9 cellular contexts compared by ENCODE assay signal in genomic region chr7:74012842-74013249, GRCh38. TPM values are rescaled to one million over a fixed set of nuclear protein-coding genes. Genes with fewer than 3 reads are reported as not detected.
DNase-seq lines count a peak whose midpoint lies in the region; ATAC-seq and TF ChIP-seq lines count a peak whose summit lies in the region.
"Had no signal": no experiment of that assay in that cellular context is flagged by ENCODE, and none has a peak within 500 bp of the region (broad histone marks: within the 10 kb centered on the region; RNA-seq: fewer than 3 reads in every experiment).

No MANE protein-coding gene starts in this region.

- H3K4me2 ChIP-seq in BLaER1 treated with 17β-estradiol and CSF1 and Interleukin-3, amounts not matched to agents 10 nM and 100 nM, result peak overlapping the region; percentile 72 to 95 (median 92)

- H3K4me3 ChIP-seq in BLaER1 treated with 17β-estradiol and CSF1 and Interleukin-3, amounts not matched to agents 10 nM and 100 nM, result peak overlapping the region in 2 of 10 experiments; percentile 3 to 26; a peak in 3 of 20 replicates
- no peak overlapping the region for H3K4me3 ChIP-seq in brain microvascular endothelial cell (ENCODE audit: low read depth, low read length)
- no peak overlapping the region for H3K4me3 ChIP-seq in dorsolateral prefrontal cortex

- in situ Hi-C loops in brain microvascular endothelial cell (cut with HindIII; ENCODE audit: low pct_ligation_motif_present, low sequenced_read_pairs), result no loop called here

- no peaks in the 10 kb centered on the region for H3K36me3 ChIP-seq in BLaER1 treated with 17β-estradiol and CSF1 and Interleukin-3, amounts not matched to agents 10 nM and 100 nM
- H3K36me3 ChIP-seq in brain microvascular endothelial cell (replicated peaks), result no peaks in the 10 kb centered on the region

- peak; percentile 46 for DNase-seq in brain microvascular endothelial cell
- no peak for DNase-seq in dorsolateral prefrontal cortex
- DNase-seq in SK-N-DZ (ENCODE audit: low spot score), result no peak
- no peak for DNase-seq in NCI-H446 treated with DMSO at 0.1 percent for 48 hours (lab: John Stamatoyannopoulos, UW)
- no peak for DNase-seq in NK-92 (lab: John Stamatoyannopoulos, UW; ENCODE audit: unreplicated experiment)
- DNase-seq: NCI-H510A treated with DMSO at 0.1 percent for 48 hours had no signal

- H3K27ac ChIP-seq in BLaER1 treated with 17β-estradiol and CSF1 and Interleukin-3, amounts not matched to agents 10 nM and 100 nM, result peak overlapping the region in 10 of 11 experiments; percentile 33 to 82 (median 66); a peak in 19 of 22 replicates
- H3K27ac ChIP-seq in brain microvascular endothelial cell (no peak overlapping the region), dorsolateral prefrontal cortex (peak overlapping the region in 2 of 59 donors; percentile 31 to 47)

- TF ChIP-seq CTCF in brain microvascular endothelial cell (IDR thresholded peaks at IDR 0.05; ENCODE audit: low read depth, low read length, missing control alignments) (no peak), dorsolateral prefrontal cortex (IDR thresholded peaks at IDR 0.05 in 54 of 56, conservative IDR thresholded peaks at IDR 0.05 in 2 of 56; ENCODE audit: low read depth in 1 of 56, partially characterized antibody in 56 of 56) (no peak)

- intact Hi-C loops in dorsolateral prefrontal cortex (cut with DNase I), result loop anchor here in 1 of 2 donors (10.0 kb wide), 1 partner anchor 118 kb away; no protein-coding TSS in a partner anchor

- no peaks in the 10 kb centered on the region for H3K27me3 ChIP-seq in BLaER1 treated with 17β-estradiol and CSF1 and Interleukin-3, amounts not matched to agents 10 nM and 100 nM
- H3K27me3 ChIP-seq in brain microvascular endothelial cell (replicated peaks) (no peaks in the 10 kb centered on the region), dorsolateral prefrontal cortex (no peaks in the 10 kb centered on the region)

- H3K4me1 ChIP-seq in BLaER1 treated with 17β-estradiol and CSF1 and Interleukin-3, amounts not matched to agents 10 nM and 100 nM, result peaks cover 26 to 43% (median 36%) of the 10 kb centered on the region in 10 experiments

- H3K9me3 ChIP-seq in BLaER1 treated with 17β-estradiol and CSF1 and Interleukin-3, amounts not matched to agents 10 nM and 100 nM (replicated peaks in 1 of 11), result no peaks in the 10 kb centered on the region

- H4K20me1 ChIP-seq in BLaER1 treated with 17β-estradiol and CSF1 and Interleukin-3, amounts not matched to agents 10 nM and 100 nM, result no peaks in the 10 kb centered on the region

- H3K9ac ChIP-seq in BLaER1 treated with 17β-estradiol and CSF1 and Interleukin-3, amounts not matched to agents 10 nM and 100 nM, result peak overlapping the region; percentile 31 to 77 (median 64)

- peak; percentile 91 for ATAC-seq in GM19438 (IDR thresholded peaks at IDR 0.05; ENCODE audit: low read depth, unreplicated experiment)
- ATAC-seq in HG03135 (IDR thresholded peaks at IDR 0.05; ENCODE audit: unreplicated experiment), result peak; percentile 95

RNA-seq across cellular contexts. Expression of gene ELN, which starts 15.1 kb away (rescaled TPM):
- total RNA-seq in dorsolateral prefrontal cortex, result 10 to 100 TPM in 117 of 120 experiments, 1 to 10 TPM in 3; 8.1 to 58.9 (median 19.5) TPM
- polyA plus RNA-seq in SK-N-DZ (2014; cell fraction: cytosol; rRNA removed), result 0.77 and 1.3 TPM in 2 replicates
- polyA plus RNA-seq in SK-N-DZ (2014; cell fraction: nucleus; rRNA removed), result 0.49 and 0.69 TPM in 2 replicates
